ENCODE assay signal across 9 cellular contexts in the genomic region with DNA sequence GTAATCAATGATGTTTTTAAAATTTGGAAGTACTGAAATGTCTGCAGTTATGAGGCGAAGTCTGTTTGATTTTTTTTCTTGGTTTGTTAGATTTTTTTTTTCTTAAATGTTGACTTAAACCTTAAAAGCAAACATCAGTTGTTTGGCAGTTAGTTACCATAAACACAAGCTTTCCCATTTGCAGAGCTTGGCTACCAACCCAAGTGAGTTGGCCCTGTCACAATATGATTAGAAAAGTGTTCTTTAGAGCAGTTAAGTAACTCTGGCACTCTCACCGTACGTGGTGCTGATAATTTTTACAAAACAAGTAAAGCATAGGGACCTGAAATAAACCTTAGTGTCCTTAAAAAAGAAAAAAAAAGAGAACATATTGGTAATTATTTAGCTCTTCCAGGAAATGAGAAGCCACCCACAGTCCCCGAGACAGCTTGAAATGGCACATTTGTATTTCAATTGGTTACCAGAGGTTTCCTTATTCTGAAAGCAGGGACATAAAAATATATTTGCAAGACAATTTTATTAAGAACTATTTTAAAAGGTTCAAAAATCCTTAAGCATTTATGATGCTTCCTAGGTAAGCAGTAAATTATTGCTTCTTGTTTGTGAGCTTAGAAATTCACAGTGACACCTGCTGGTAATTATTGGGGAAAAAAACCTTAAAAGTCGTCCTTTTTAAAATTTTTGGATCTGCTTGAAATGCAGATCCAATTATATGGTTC. TPM values are rescaled to one million over a fixed set of nuclear protein-coding genes. Genes with fewer than 3 reads are reported as not detected.
DNase-seq lines count a peak whose midpoint lies in the region; ATAC-seq, FAIRE-seq and TF ChIP-seq lines count a peak whose summit lies in the region.
"Had no signal": no experiment of that assay in that cellular context is flagged by ENCODE, and none has a peak within 500 bp of the region (broad histone marks: within the 10 kb centered on the region; RNA-seq: fewer than 3 reads in every experiment).

No MANE protein-coding gene starts in this region.

- TF ChIP-seq CTCF in CD8-positive, alpha-beta T cell (IDR thresholded peaks at IDR 0.05), result peak; percentile 54
- peak; percentile 35 for TF ChIP-seq CTCF in LNCaP clone FGC (IDR thresholded peaks at IDR 0.05; ENCODE audit: control insufficient read depth, extremely low read depth, insufficient read depth)
- TF ChIP-seq CTCF in breast epithelium (IDR thresholded peaks at IDR 0.05), result peak in 2 of 3 donors; percentile 27 to 45

- no peak overlapping the region for H3K27ac Mint-ChIP-seq in CD8-positive, alpha-beta T cell

- H3K9me3 ChIP-seq in CD8-positive, alpha-beta T cell (ENCODE audit: low read length), result no peaks in the 10 kb centered on the region
- H3K9me3 ChIP-seq in breast epithelium (no peaks in the 10 kb centered on the region), mesodermal cell (ENCODE audit: control insufficient read depth, low read length) (no peaks in the 10 kb centered on the region)

- peaks cover 49% of the 10 kb centered on the region for H3K27me3 Mint-ChIP-seq in CD8-positive, alpha-beta T cell (ENCODE audit: low read depth)

- H3K27ac ChIP-seq in CD8-positive, alpha-beta T cell (ENCODE audit: low read depth, low read length), result no peak overlapping the region
- H3K27ac ChIP-seq in breast epithelium (no peak overlapping the region), mesodermal cell (ENCODE audit: low read depth, low read length, severe bottlenecking) (peak overlapping the region; percentile 20)

- intact Hi-C loops in CD8-positive, alpha-beta T cell (cut with DNase I, micrococcal nuclease), result loop anchor here (1.0 to 10.0 kb wide), 5 partner anchors 34 to 1511 kb away; a partner anchor contains a TSS
- intact Hi-C loops in breast epithelium (cut with DNase I; ENCODE audit: low total_unique reads), result loop anchor here (10.0 kb wide), 1 partner anchor 449 kb away; a partner anchor contains a TSS

- no peaks in the 10 kb centered on the region for H3K9me3 Mint-ChIP-seq in CD8-positive, alpha-beta T cell

- no peak for DNase-seq in CD8-positive, alpha-beta T cell
- DNase-seq in LNCaP clone FGC (ENCODE audit: low read depth) (peak; percentile 69), breast epithelium (ENCODE audit: low spot score in 2 of 2) (no peak), GM12892 (ENCODE audit: insufficient read length) (no peak)
- no peak for DNase-seq in stimulated activated naive CD8-positive, alpha-beta T cell treated with anti-CD3 and anti-CD28 coated beads, Interleukin-15, Interleukin-2, amounts not matched to agents 100 U/mL and 50 U/mL, for 24 hours
- DNase-seq: H7 had no signal

- TF ChIP-seq POLR2A in breast epithelium (IDR thresholded peaks at IDR 0.05) (no peak), GM12892 (IDR thresholded peaks at IDR 0.05; ENCODE audit: low read depth, low read length) (no peak)

- ATAC-seq in CD8-positive, alpha-beta T cell, result no peak
- no peak for ATAC-seq in stimulated activated naive CD8-positive, alpha-beta T cell treated with anti-CD3 and anti-CD28 coated beads, Interleukin-15, Interleukin-2, amounts not matched to agents 100 U/mL and 50 U/mL, for 24 hours
- no peak for ATAC-seq in HG03108 (IDR thresholded peaks at IDR 0.05; ENCODE audit: unreplicated experiment)
- no peak for ATAC-seq in GM19328 (IDR thresholded peaks at IDR 0.05; ENCODE audit: unreplicated experiment)

- FAIRE-seq in GM12892 (lab: Jason Lieb, UNC), result no peak

- no peak overlapping the region for H3K4me3 Mint-ChIP-seq in CD8-positive, alpha-beta T cell

- CTCF ChIA-PET in CD8-positive, alpha-beta T cell (lab: Charles Lee), result interaction anchor here (0.6 to 8.1 kb wide), 16 partner anchors 8 to 452 kb away, joined by 3 to 117 read pairs (median 5); a partner anchor contains a TSS

- peaks cover 18% of the 10 kb centered on the region for H3K4me1 ChIP-seq in CD8-positive, alpha-beta T cell (ENCODE audit: insufficient read depth, low read length)
- H3K4me1 ChIP-seq in breast epithelium (no peaks in the 10 kb centered on the region), mesodermal cell (ENCODE audit: control insufficient read depth, insufficient read depth, low read length, poor library complexity, severe bottlenecking) (peaks cover 14% of the 10 kb centered on the region)

- H3K27me3 ChIP-seq in CD8-positive, alpha-beta T cell (ENCODE audit: insufficient read depth, low read length), result peaks cover 14% of the 10 kb centered on the region
- no peaks in the 10 kb centered on the region for H3K27me3 ChIP-seq in breast epithelium

- no peak overlapping the region for H3K4me3 ChIP-seq in CD8-positive, alpha-beta T cell (ENCODE audit: low read depth, low read length)
- H3K4me3 ChIP-seq in LNCaP clone FGC (ENCODE audit: low read depth, low read length) (no peak overlapping the region), breast epithelium (no peak overlapping the region), mesodermal cell (ENCODE audit: extremely low read depth, insufficient read depth, low read length, poor library complexity, severe bottlenecking) (peak overlapping the region; percentile 79)

- H3K36me3 Mint-ChIP-seq in CD8-positive, alpha-beta T cell, result peaks cover 4% of the 10 kb centered on the region

- peaks cover 19% of the 10 kb centered on the region for H3K4me1 Mint-ChIP-seq in CD8-positive, alpha-beta T cell (ENCODE audit: low read depth)

- H3K36me3 ChIP-seq in CD8-positive, alpha-beta T cell (ENCODE audit: insufficient read depth, low read length), result no peaks in the 10 kb centered on the region
- H3K36me3 ChIP-seq in breast epithelium, result no peaks in the 10 kb centered on the region
- peaks cover 55% of the 10 kb centered on the region for H3K36me3 ChIP-seq in mesodermal cell (ENCODE audit: control insufficient read depth, insufficient read depth, low read length)

- POLR2A ChIA-PET in CD8-positive, alpha-beta T cell (lab: Charles Lee), result interaction anchor here (1.2 to 2.2 kb wide), 3 partner anchors 37 to 452 kb away, joined by 3 to 9 read pairs (median 4); a partner anchor contains a TSS

- 33% methylated on average over 2 of the region's 5 CpGs; no CpG with 5 or more reads in 1 of the 2 experiments for WGBS in mesodermal cell (ENCODE audit: insufficient coverage in 2 of 2), 2 experiments

RNA-seq across cellular contexts. Expression of a gene that starts 3.9 kb away (rescaled TPM):
- under 1 TPM; 0.11 to 0.33 TPM for total RNA-seq in CD8-positive, alpha-beta T cell
- 1 to 10 TPM; 2.3 to 8.2 (median 2.4) TPM for total RNA-seq in breast epithelium
- polyA plus RNA-seq in mesodermal cell (2013, experiment 1 of 2), result 57.0 TPM
- 56.2 TPM for polyA plus RNA-seq in mesodermal cell (2013, experiment 2 of 2)
- not detected for polyA plus RNA-seq in GM12892 (2012; ENCODE audit: missing spikeins)

RNA-seq across cellular contexts. Expression of a gene that starts 37.4 kb away (rescaled TPM):
- total RNA-seq in CD8-positive, alpha-beta T cell, result 10 to 100 TPM; 27.2 to 28.6 TPM
- total RNA-seq in breast epithelium, result 10 to 100 TPM; 62.6 to 94.7 (median 82.4) TPM
- polyA plus RNA-seq in mesodermal cell (2013, experiment 1 of 2), result 6.9 TPM
- polyA plus RNA-seq in mesodermal cell (2013, experiment 2 of 2), result 7.9 TPM
- polyA plus RNA-seq in GM12892 (2012; ENCODE audit: missing spikeins), result 37.6 TPM
